ENCODE assay signal across 8 cellular contexts in genomic region chr16:85888405-85889331, GRCh38. TPM values are rescaled to one million over a fixed set of nuclear protein-coding genes. Genes with fewer than 3 reads are reported as not detected.
A peak's percentile ranks its signal among the peaks of the same experiment; 100 is the strongest.
DNase-seq lines count a peak whose midpoint lies in the region; ATAC-seq and TF ChIP-seq lines count a peak whose summit lies in the region.

No MANE protein-coding gene starts in this region.

- no peak for TF ChIP-seq POLR2A in gastroesophageal sphincter (IDR thresholded peaks at IDR 0.05)

- peak overlapping the region; percentile 43 for H3K4me3 Mint-ChIP-seq in activated T-helper 1 cell treated with anti-CD3 and anti-CD28 coated beads, Interleukin-12 subunit alpha, Interleukin-12 subunit beta, Interleukin-2, Interleukin-4 antibody, amounts not matched to agents 30 ng/mL and 10 ng/mL and 1 ng/mL, durations not matched to agents 14 hours and 24 hours and 36 hours
- H3K4me3 Mint-ChIP-seq in natural killer cell treated with Interleukin-12 subunit alpha and Interleukin-12 subunit beta and Interleukin-15 and Interleukin-18, amount 100 ng/mL, for 72 hours = peak overlapping the region; percentile 85

- DNase-seq in GM12864 (ENCODE audit: low read depth) (peak; percentile 84), left ventricle myocardium inferior (no peak), T-helper 9 cell (no peak)
- peak; percentile 18 for DNase-seq in activated T-helper 1 cell treated with anti-CD3 and anti-CD28 coated beads, Interleukin-12 subunit alpha, Interleukin-12 subunit beta, Interleukin-2, Interleukin-4 antibody, amounts not matched to agents 30 ng/mL and 10 ng/mL and 1 ng/mL, durations not matched to agents 14 hours and 24 hours and 36 hours (ENCODE audit: low spot score)
- peak; percentile 79 for DNase-seq in natural killer cell treated with Interleukin-12 subunit alpha and Interleukin-12 subunit beta and Interleukin-15 and Interleukin-18, amount 100 ng/mL, for 72 hours (ENCODE audit: low spot score)

- H3K4me1 Mint-ChIP-seq in activated T-helper 1 cell treated with anti-CD3 and anti-CD28 coated beads, Interleukin-12 subunit alpha, Interleukin-12 subunit beta, Interleukin-2, Interleukin-4 antibody, amounts not matched to agents 30 ng/mL and 10 ng/mL and 1 ng/mL, durations not matched to agents 14 hours and 24 hours and 36 hours (ENCODE audit: low read depth) = peaks cover 38% of the 10 kb centered on the region
- H3K4me1 Mint-ChIP-seq in natural killer cell treated with Interleukin-12 subunit alpha and Interleukin-12 subunit beta and Interleukin-15 and Interleukin-18, amount 100 ng/mL, for 72 hours (ENCODE audit: low read depth in 2 of 2) = peaks cover 57 to 64% of the 10 kb centered on the region in 2 donors

- TF ChIP-seq CTCF in GM12864 (IDR thresholded peaks at IDR 0.05; ENCODE audit: low read depth, low read length, missing control alignments) = no peak
- TF ChIP-seq CTCF in left ventricle myocardium inferior (IDR thresholded peaks at IDR 0.05; ENCODE audit: borderline replicate concordance) = no peak
- TF ChIP-seq CTCF in gastroesophageal sphincter (IDR thresholded peaks at IDR 0.05) = no peak

- H3K27me3 ChIP-seq in left ventricle myocardium inferior (ENCODE audit: low read depth) (peaks cover 83% of the 10 kb centered on the region), gastroesophageal sphincter (peaks cover 46% of the 10 kb centered on the region)

- no peaks in the 10 kb centered on the region for H3K36me3 Mint-ChIP-seq in activated T-helper 1 cell treated with anti-CD3 and anti-CD28 coated beads, Interleukin-12 subunit alpha, Interleukin-12 subunit beta, Interleukin-2, Interleukin-4 antibody, amounts not matched to agents 30 ng/mL and 10 ng/mL and 1 ng/mL, durations not matched to agents 14 hours and 24 hours and 36 hours (ENCODE audit: low read depth)
- H3K36me3 Mint-ChIP-seq in natural killer cell treated with Interleukin-12 subunit alpha and Interleukin-12 subunit beta and Interleukin-15 and Interleukin-18, amount 100 ng/mL, for 72 hours = no peaks in the 10 kb centered on the region

- H3K27ac ChIP-seq in left ventricle myocardium inferior (replicated peaks) = no peak overlapping the region
- no peak overlapping the region for H3K27ac ChIP-seq in gastroesophageal sphincter

- ATAC-seq in GM21367 (IDR thresholded peaks at IDR 0.05; ENCODE audit: unreplicated experiment) (peak; percentile 70), HG03565 (IDR thresholded peaks at IDR 0.05; ENCODE audit: unreplicated experiment) (peak; percentile 71), gastroesophageal sphincter (no peak)
- ATAC-seq in natural killer cell treated with Interleukin-12 subunit alpha and Interleukin-12 subunit beta and Interleukin-15 and Interleukin-18, amount 100 ng/mL, for 72 hours = peak; percentile 95 to 97

- no peaks in the 10 kb centered on the region for H3K9me3 Mint-ChIP-seq in activated T-helper 1 cell treated with anti-CD3 and anti-CD28 coated beads, Interleukin-12 subunit alpha, Interleukin-12 subunit beta, Interleukin-2, Interleukin-4 antibody, amounts not matched to agents 30 ng/mL and 10 ng/mL and 1 ng/mL, durations not matched to agents 14 hours and 24 hours and 36 hours
- H3K9me3 Mint-ChIP-seq in natural killer cell treated with Interleukin-12 subunit alpha and Interleukin-12 subunit beta and Interleukin-15 and Interleukin-18, amount 100 ng/mL, for 72 hours = no peaks in the 10 kb centered on the region

- 65 to 70% methylated on average over 3 to 4 of the region's 5 CpGs for WGBS in gastroesophageal sphincter (ENCODE audit: low coverage in 1 of 2), 2 donors

- H3K27me3 Mint-ChIP-seq in activated T-helper 1 cell treated with anti-CD3 and anti-CD28 coated beads, Interleukin-12 subunit alpha, Interleukin-12 subunit beta, Interleukin-2, Interleukin-4 antibody, amounts not matched to agents 30 ng/mL and 10 ng/mL and 1 ng/mL, durations not matched to agents 14 hours and 24 hours and 36 hours (ENCODE audit: insufficient read depth) = peaks cover 21% of the 10 kb centered on the region
- H3K27me3 Mint-ChIP-seq in natural killer cell treated with Interleukin-12 subunit alpha and Interleukin-12 subunit beta and Interleukin-15 and Interleukin-18, amount 100 ng/mL, for 72 hours = peaks cover 14 to 20% of the 10 kb centered on the region in 2 donors

- intact Hi-C loops in activated T-helper 1 cell treated with anti-CD3 and anti-CD28 coated beads, Interleukin-12 subunit alpha, Interleukin-12 subunit beta, Interleukin-2, Interleukin-4 antibody, amounts not matched to agents 30 ng/mL and 10 ng/mL and 1 ng/mL, durations not matched to agents 14 hours and 24 hours and 36 hours (cut with micrococcal nuclease) = loop anchor here (1.0 kb wide), 6 partner anchors 8 to 101 kb away; partner anchors contain the start of gene IRF8
- intact Hi-C loops in left ventricle myocardium inferior (cut with micrococcal nuclease) = no loop called here

- H3K9me3 ChIP-seq in left ventricle myocardium inferior (replicated peaks) = no peaks in the 10 kb centered on the region
- H3K9me3 ChIP-seq in gastroesophageal sphincter = no peaks in the 10 kb centered on the region

- H3K27ac Mint-ChIP-seq in activated T-helper 1 cell treated with anti-CD3 and anti-CD28 coated beads, Interleukin-12 subunit alpha, Interleukin-12 subunit beta, Interleukin-2, Interleukin-4 antibody, amounts not matched to agents 30 ng/mL and 10 ng/mL and 1 ng/mL, durations not matched to agents 14 hours and 24 hours and 36 hours = peak overlapping the region; percentile 67
- peak overlapping the region; percentile 90 to 98 for H3K27ac Mint-ChIP-seq in natural killer cell treated with Interleukin-12 subunit alpha and Interleukin-12 subunit beta and Interleukin-15 and Interleukin-18, amount 100 ng/mL, for 72 hours

- TF ChIP-seq EP300 in gastroesophageal sphincter (IDR thresholded peaks at IDR 0.05) = no peak

- H3K4me1 ChIP-seq in left ventricle myocardium inferior (peaks cover 5% of the 10 kb centered on the region), gastroesophageal sphincter (no peaks in the 10 kb centered on the region)

- no peak overlapping the region for H3K4me3 ChIP-seq in GM12864 (ENCODE audit: low read depth, low read length)
- H3K4me3 ChIP-seq in left ventricle myocardium inferior = no peak overlapping the region
- no peak overlapping the region for H3K4me3 ChIP-seq in gastroesophageal sphincter

- H3K36me3 ChIP-seq in left ventricle myocardium inferior (no peaks in the 10 kb centered on the region), gastroesophageal sphincter (no peaks in the 10 kb centered on the region)

RNA-seq across cellular contexts. Expression of gene IRF8, which starts 10.3 kb away (rescaled TPM):
- total RNA-seq in activated T-helper 1 cell treated with anti-CD3 and anti-CD28 coated beads, Interleukin-12 subunit alpha, Interleukin-12 subunit beta, Interleukin-2, Interleukin-4 antibody, amounts not matched to agents 30 ng/mL and 10 ng/mL and 1 ng/mL, durations not matched to agents 14 hours and 24 hours and 36 hours = 158 and 166 TPM in 2 replicates
- total RNA-seq in natural killer cell treated with Interleukin-12 subunit alpha and Interleukin-12 subunit beta and Interleukin-15 and Interleukin-18, amount 100 ng/mL, for 72 hours = 100 to 1,000 TPM; 198 to 510 TPM
- total RNA-seq in left ventricle myocardium inferior (2.7 TPM), gastroesophageal sphincter (10 to 100 TPM in 2 of 4 donors, 1 to 10 TPM in 2; 2.4 to 13.8 (median 9.0) TPM)

Comparison
In these comparisons a context has a peak if more than half of its experiments do, and no peak if none do; other contexts are left out.
1. DNase-seq: peak in GM12864 (single experiment), activated T-helper 1 cell treated with anti-CD3 and anti-CD28 coated beads, Interleukin-12 subunit alpha, Interleukin-12 subunit beta, Interleukin-2, Interleukin-4 antibody, amounts not matched to agents 30 ng/mL and 10 ng/mL and 1 ng/mL, durations not matched to agents 14 hours and 24 hours and 36 hours (single experiment) and natural killer cell treated with Interleukin-12 subunit alpha and Interleukin-12 subunit beta and Interleukin-15 and Interleukin-18, amount 100 ng/mL, for 72 hours (single experiment); none in left ventricle myocardium inferior (single experiment) and T-helper 9 cell (single experiment).
2. RNA of gene IRF8, which starts 10.3 kb away (total RNA-seq): 198 to 510 TPM in natural killer cell treated with Interleukin-12 subunit alpha and Interleukin-12 subunit beta and Interleukin-15 and Interleukin-18, amount 100 ng/mL, for 72 hours and 158 to 166 TPM in activated T-helper 1 cell treated with anti-CD3 and anti-CD28 coated beads, Interleukin-12 subunit alpha, Interleukin-12 subunit beta, Interleukin-2, Interleukin-4 antibody, amounts not matched to agents 30 ng/mL and 10 ng/mL and 1 ng/mL, durations not matched to agents 14 hours and 24 hours and 36 hours; 2.4 to 13.8 TPM in gastroesophageal sphincter and 2.7 TPM in left ventricle myocardium inferior (single experiment); every median in the first group is over 10 times any median in the second.